In genomic region chr11:68122936-68123539, GRCh38 we compare ENCODE assay signal across 15 cellular contexts. TPM values are rescaled to one million over a fixed set of nuclear protein-coding genes. Genes with fewer than 3 reads are reported as not detected.
DNase-seq lines count a peak whose midpoint lies in the region; ATAC-seq and TF ChIP-seq lines count a peak whose summit lies in the region.
"Had no signal": no experiment of that assay in that cellular context is flagged by ENCODE, and none has a peak within 500 bp of the region (broad histone marks: within the 10 kb centered on the region; RNA-seq: fewer than 3 reads in every experiment).

No MANE protein-coding gene starts in this region.

- 92% methylated on average over 8 to 9 of the region's 9 CpGs for WGBS in esophagus squamous epithelium, 2 donors

- DNase-seq in 8988T (peak; percentile 55), HT-29 (ENCODE audit: low spot score) (peak; percentile 94), esophagus squamous epithelium (lab: John Stamatoyannopoulos, UW) (no peak), myocyte (ENCODE audit: low read depth) (peak; percentile 30), superior temporal gyrus (ENCODE audit: extremely low spot score) (no peak)
- DNase-seq in activated CD8-positive, alpha-beta memory T cell treated with anti-CD3 and anti-CD28 coated beads, Interleukin-2, amount 50 U/mL, for 48 hours: no peak
- DNase-seq: amygdala; erythroblast; kidney glomerular epithelial cell; NCI-H226; stimulated activated CD4-positive, alpha-beta T cell treated with anti-CD3 and anti-CD28 coated beads, Interleukin-12 subunit alpha, Interleukin-12 subunit beta, amount 100 ng/mL, for 4 hours had no signal

- no peak for ATAC-seq in HG03039 (IDR thresholded peaks at IDR 0.05; ENCODE audit: unreplicated experiment)
- ATAC-seq in GM18873 (IDR thresholded peaks at IDR 0.05; ENCODE audit: low FRiP score, unreplicated experiment): no peak
- ATAC-seq: stimulated activated memory B cell treated with anti-CD40 and anti-IgM and Interleukin-4, amounts not matched to agents 10 μg/mL and 1 μg/mL and 100 μg/mL, for 72 hours had no signal

- no peaks in the 10 kb centered on the region for H3K27me3 ChIP-seq in esophagus squamous epithelium

- no peaks in the 10 kb centered on the region for H3K9me3 ChIP-seq in esophagus squamous epithelium

- H3K27ac ChIP-seq in esophagus squamous epithelium: peak overlapping the region in 3 of 4 donors; percentile 3 to 61 (median 26)
- H3K27ac ChIP-seq: SK-N-MC had no signal

- intact Hi-C loops in esophagus squamous epithelium (cut with DNase I): no loop called here

- peaks cover 10 to 48% (median 22%) of the 10 kb centered on the region in 3 donors for H3K4me1 ChIP-seq in esophagus squamous epithelium

- no peaks in the 10 kb centered on the region for H3K36me3 ChIP-seq in esophagus squamous epithelium

- no peak for TF ChIP-seq CTCF in esophagus squamous epithelium (IDR thresholded peaks at IDR 0.05)

- H3K4me3 ChIP-seq in esophagus squamous epithelium: no peak overlapping the region
- H3K4me3 ChIP-seq: SK-N-MC had no signal

- TF ChIP-seq POLR2A in esophagus squamous epithelium (IDR thresholded peaks at IDR 0.05): no peak

RNA-seq across cellular contexts. Expression of gene CHKA, which starts 1.9 kb away (rescaled TPM):
- total RNA-seq in HT-29 (2014; rRNA removed; shearing (Covaris generic)): 67.9 and 79.4 TPM in 2 replicates
- 10 to 100 TPM in 1 of 4 donors, 1 to 10 TPM in 3; 1.1 to 13.0 (median 4.2) TPM for total RNA-seq in esophagus squamous epithelium
- total RNA-seq in myocyte: 12.0 and 15.3 TPM in 2 replicates
- 16.8 TPM for polyA plus RNA-seq in myocyte (2012)

Comparison
In these comparisons a context has a peak if more than half of its experiments do, and no peak if none do; other contexts are left out.
1. DNase-seq: peak in 8988T (single experiment), HT-29 (single experiment) and myocyte (single experiment); none in esophagus squamous epithelium (single experiment), activated CD8-positive, alpha-beta memory T cell treated with anti-CD3 and anti-CD28 coated beads, Interleukin-2, amount 50 U/mL, for 48 hours (single experiment) and superior temporal gyrus (single experiment).